Comparison of ENCODE assay signal across 20 cellular contexts in the genomic region with DNA sequence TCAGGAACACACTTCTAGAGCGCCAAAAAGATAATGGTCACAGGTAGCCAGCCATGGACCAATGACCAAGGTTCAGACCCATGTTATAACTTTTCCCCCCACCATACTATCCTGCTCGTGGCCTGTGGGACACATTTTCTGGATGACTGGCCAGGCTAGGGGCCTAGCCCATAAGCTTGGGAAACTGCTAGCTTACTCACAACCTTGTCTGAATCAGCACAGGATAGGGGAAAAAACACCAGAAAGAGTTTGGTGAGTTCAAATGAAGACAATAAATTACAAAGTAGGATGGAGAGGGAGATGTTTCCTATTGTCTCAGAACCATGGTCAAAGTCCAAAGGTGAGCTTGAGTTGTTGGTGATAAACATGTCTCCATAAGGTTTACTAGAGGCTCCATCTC.
A peak's percentile ranks its signal among the peaks of the same experiment; 100 is the strongest.
DNase-seq lines count a peak whose midpoint lies in the region; ATAC-seq, FAIRE-seq and TF ChIP-seq lines count a peak whose summit lies in the region.
"Had no signal": no experiment of that assay in that cellular context is flagged by ENCODE, and none has a peak within 500 bp of the region (broad histone marks: within the 10 kb centered on the region; RNA-seq: fewer than 3 reads in every experiment).

No MANE protein-coding gene starts in this region.

- H4K8ac ChIP-seq in mesenchymal stem cell (ENCODE audit: low read length): no peak overlapping the region

- no peak overlapping the region for H3K4me2 ChIP-seq in mesenchymal stem cell (ENCODE audit: low read length, poor library complexity, severe bottlenecking)

- H3K9me3 ChIP-seq in heart left ventricle (peaks cover 0 to 12% (median 0%) of the 10 kb centered on the region in 12 donors), mesenchymal stem cell (ENCODE audit: control insufficient read depth, low read length) (no peaks in the 10 kb centered on the region)
- H3K9me3 ChIP-seq: SJSA1 had no signal

- H2BK5ac ChIP-seq in mesenchymal stem cell (ENCODE audit: low read depth, low read length, poor library complexity, severe bottlenecking): no peak overlapping the region

- H3K4me1 ChIP-seq in heart left ventricle (peaks cover 0 to 35% (median 6%) of the 10 kb centered on the region in 12 donors), mesenchymal stem cell (ENCODE audit: control insufficient read depth, insufficient read depth, low read depth, low read length) (peaks cover 5% of the 10 kb centered on the region)
- H3K4me1 ChIP-seq: SJSA1 had no signal

- no peak overlapping the region for H3K18ac ChIP-seq in mesenchymal stem cell (ENCODE audit: low read depth in 1 of 2, low read length in 2 of 2)

- H3K14ac ChIP-seq in mesenchymal stem cell (ENCODE audit: low read length in 2 of 2): no peak overlapping the region

- no peak for FAIRE-seq in bronchial epithelial cell (lab: Jason Lieb, UNC)
- FAIRE-seq: H54 had no signal

- H3K27me3 ChIP-seq in heart left ventricle: no peaks in the 10 kb centered on the region
- no peaks in the 10 kb centered on the region for H3K27me3 ChIP-seq in bronchial epithelial cell (ENCODE audit: control insufficient read depth, insufficient read depth, low read length)
- peaks cover 0 to 4% of the 10 kb centered on the region in 2 experiments for H3K27me3 ChIP-seq in mesenchymal stem cell (ENCODE audit: control insufficient read depth in 1 of 2, insufficient read depth in 1 of 2, low read length in 2 of 2)
- H3K27me3 ChIP-seq: MG63, SJSA1 had no signal

- ATAC-seq in heart left ventricle (no peak), Right ventricle myocardium inferior (no peak)

- intact Hi-C loops in heart left ventricle (cut with DNase I) (loop anchor here in 4 of 10 donors (5.0 to 10.0 kb wide), 5 partner anchors 99 to 389 kb away; no protein-coding TSS in a partner anchor), Right ventricle myocardium inferior (cut with DNase I) (loop anchor here (10.0 kb wide), 1 partner anchor 219 kb away; no protein-coding TSS in a partner anchor)

- H3K36me3 ChIP-seq in heart left ventricle: no peaks in the 10 kb centered on the region
- H3K36me3 ChIP-seq in bronchial epithelial cell (ENCODE audit: control insufficient read depth, insufficient read depth, low read length): no peaks in the 10 kb centered on the region
- H3K36me3 ChIP-seq in mesenchymal stem cell (ENCODE audit: control insufficient read depth in 1 of 2, insufficient read depth in 2 of 2, low read depth in 1 of 2, low read length in 2 of 2): no peaks in the 10 kb centered on the region
- H3K36me3 ChIP-seq: MG63, SJSA1 had no signal

- no peak overlapping the region for H3K4ac ChIP-seq in mesenchymal stem cell (ENCODE audit: low read depth in 1 of 2, low read length in 2 of 2)

- peak overlapping the region; percentile 38 for H2AK5ac ChIP-seq in mesenchymal stem cell (ENCODE audit: low read length, severe bottlenecking)

- no peaks in the 10 kb centered on the region for H3K79me1 ChIP-seq in mesenchymal stem cell (replicated peaks; ENCODE audit: low read length, poor library complexity, severe bottlenecking)

- H3K4me3 ChIP-seq in heart left ventricle (no peak overlapping the region), bronchial epithelial cell (ENCODE audit: low read depth, low read length) (no peak overlapping the region), mesenchymal stem cell (ENCODE audit: insufficient read depth in 1 of 2, low read depth in 1 of 2, low read length in 2 of 2) (no peak overlapping the region)
- H3K4me3 ChIP-seq: MG63, SJSA1 had no signal

- H2BK120ac ChIP-seq in mesenchymal stem cell (ENCODE audit: low read depth, low read length): no peak overlapping the region

- H2AFZ ChIP-seq in mesenchymal stem cell (ENCODE audit: low read depth, low read length): no peak overlapping the region

- H3K23ac ChIP-seq in mesenchymal stem cell (ENCODE audit: low read length in 2 of 2): no peak overlapping the region

- WGBS in heart left ventricle, 4 donors: 86 to 89% (median 87%) methylated on average over 2 of the region's 2 CpGs
- WGBS in mesenchymal stem cell: 68% methylated on average over 2 of the region's 2 CpGs

- peak overlapping the region; percentile 77 for H2BK15ac ChIP-seq in mesenchymal stem cell (ENCODE audit: low read depth, poor library complexity, severe bottlenecking)

- no peak overlapping the region for H3K9ac ChIP-seq in mesenchymal stem cell (ENCODE audit: low read length)

- TF ChIP-seq POLR2A in heart left ventricle (IDR thresholded peaks at IDR 0.05): no peak

- no peak overlapping the region for H2BK12ac ChIP-seq in mesenchymal stem cell (ENCODE audit: low read length in 2 of 2)

- TF ChIP-seq CTCF in heart left ventricle (IDR thresholded peaks at IDR 0.05): no peak
- TF ChIP-seq CTCF in bronchial epithelial cell (IDR thresholded peaks at IDR 0.05; ENCODE audit: insufficient read depth, low read length, severe bottlenecking): no peak
- no peak for TF ChIP-seq CTCF in GM10266 (IDR thresholded peaks at IDR 0.05; ENCODE audit: control insufficient read depth, insufficient read depth, low read depth, missing control alignments)

- no peak overlapping the region for H4K91ac ChIP-seq in mesenchymal stem cell (ENCODE audit: low read length)

- DNase-seq in heart left ventricle (no peak), Right ventricle myocardium inferior (ENCODE audit: missing footprints) (no peak), bronchial epithelial cell (ENCODE audit: low read depth) (peak; percentile 18), mesenchymal stem cell (no peak), SHP77 treated with DMSO at 0.1 percent for 48 hours (lab: John Stamatoyannopoulos, UW) (no peak), GM10266 (ENCODE audit: extremely low spot score) (no peak), NCI-H446 (lab: John Stamatoyannopoulos, UW) (no peak)
- no peak for DNase-seq in NK-92 treated with Interleukin-12 subunit alpha and Interleukin-12 subunit beta, amount 100 ng/mL, for 24 hours (lab: John Stamatoyannopoulos, UW)
- DNase-seq: 8988T, EL, Kasumi-1, MG63, NCI-H1048, NCI-H1417 treated with DMSO at 0.1 percent for 48 hours, NCI-H1930, NCI-H510A, NCI-H748 treated with DMSO at 0.1 percent for 48 hours had no signal

- H3K27ac ChIP-seq in heart left ventricle: peak overlapping the region in 7 of 12 donors; percentile 15 to 52 (median 31)
- no peak overlapping the region for H3K27ac ChIP-seq in mesenchymal stem cell (ENCODE audit: low read length, poor library complexity, severe bottlenecking)
- H3K27ac ChIP-seq: C4-2B, SJSA1 had no signal
